In genomic region chr12:122842505-122843405, GRCh38 we compare ENCODE assay signal across 16 cellular contexts. TPM values are rescaled to one million over a fixed set of nuclear protein-coding genes. Genes with fewer than 3 reads are reported as not detected.
DNase-seq lines count a peak whose midpoint lies in the region; ATAC-seq and TF ChIP-seq lines count a peak whose summit lies in the region.
"Had no signal": no experiment of that assay in that cellular context is flagged by ENCODE, and none has a peak within 500 bp of the region (broad histone marks: within the 10 kb centered on the region; RNA-seq: fewer than 3 reads in every experiment).

No MANE protein-coding gene starts in this region.

- no peaks in the 10 kb centered on the region for H3K27me3 ChIP-seq in spleen (replicated peaks in 1 of 7)
- H3K27me3 ChIP-seq: foreskin keratinocyte, ovary had no signal

- no peaks in the 10 kb centered on the region for H3K9me3 Mint-ChIP-seq in HFFc6
- H3K9me3 Mint-ChIP-seq: activated CD4-positive, alpha-beta T cell treated with anti-CD3 and anti-CD28 coated beads, Interleukin-2, amount 10 ng/mL, durations not matched to agents 7 days and 5 days; stimulated activated naive CD8-positive, alpha-beta T cell treated with anti-CD3 and anti-CD28 coated beads, Interleukin-15, Interleukin-2, amounts not matched to agents 100 ng/mL and 50 ng/mL, for 24 hours; T-helper 1 cell treated with Interleukin-12 subunit alpha and Interleukin-12 subunit beta and Interleukin-4 antibody, amounts not matched to agents 30 μg/mL and 1 μg/mL, for 36 hours had no signal

- H3K27me3 Mint-ChIP-seq in HFFc6 (ENCODE audit: insufficient read depth), result peaks cover 3% of the 10 kb centered on the region
- H3K27me3 Mint-ChIP-seq: activated CD4-positive, alpha-beta T cell treated with anti-CD3 and anti-CD28 coated beads, Interleukin-2, amount 10 ng/mL, durations not matched to agents 7 days and 5 days; stimulated activated naive CD8-positive, alpha-beta T cell treated with anti-CD3 and anti-CD28 coated beads, Interleukin-15, Interleukin-2, amounts not matched to agents 100 ng/mL and 50 ng/mL, for 24 hours had no signal

- DNase-seq in HFFc6, result no peak
- peak; percentile 62 for DNase-seq in dermis blood vessel endothelial cell
- peak; percentile 36 for DNase-seq in kidney glomerular epithelial cell (lab: John Stamatoyannopoulos, UW)
- DNase-seq in spleen, result peak; percentile 69
- no peak for DNase-seq in HPDE6-E6E7 (ENCODE audit: extremely low spot score)
- no peak for DNase-seq in NCI-H2227 (lab: John Stamatoyannopoulos, UW; ENCODE audit: unreplicated experiment)
- DNase-seq: activated CD4-positive, alpha-beta T cell treated with anti-CD3 and anti-CD28 coated beads, Interleukin-2, amount 10 ng/mL, durations not matched to agents 7 days and 5 days; activated gamma-delta T cell; foreskin keratinocyte; NCI-H1417 treated with DMSO at 0.1 percent for 48 hours; ovary; stimulated activated CD4-positive, alpha-beta T cell treated with anti-CD3 and anti-CD28 coated beads, Interleukin-4, amount 100 ng/mL, for 1 hour had no signal

- H3K4me3 Mint-ChIP-seq in HFFc6, result no peak overlapping the region
- H3K4me3 Mint-ChIP-seq: activated CD4-positive, alpha-beta T cell treated with anti-CD3 and anti-CD28 coated beads, Interleukin-2, amount 10 ng/mL, durations not matched to agents 7 days and 5 days; stimulated activated naive CD8-positive, alpha-beta T cell treated with anti-CD3 and anti-CD28 coated beads, Interleukin-15, Interleukin-2, amounts not matched to agents 100 ng/mL and 50 ng/mL, for 24 hours; T-helper 1 cell treated with Interleukin-12 subunit alpha and Interleukin-12 subunit beta and Interleukin-4 antibody, amounts not matched to agents 30 μg/mL and 1 μg/mL, for 36 hours had no signal

- no peak overlapping the region for H3K27ac ChIP-seq in spleen
- H3K27ac ChIP-seq: foreskin keratinocyte, ovary had no signal

- 76 to 89% (median 81%) methylated on average over 17 to 22 of the region's 22 CpGs for WGBS in spleen, 5 donors

- no peak for TF ChIP-seq CTCF in HFFc6 (IDR thresholded peaks at IDR 0.05)
- no peak for TF ChIP-seq CTCF in spleen (IDR thresholded peaks at IDR 0.05 in 8 of 11, conservative IDR thresholded peaks at IDR 0.05 in 3 of 11)

- H3K36me3 Mint-ChIP-seq in HFFc6 (ENCODE audit: low read depth), result no peaks in the 10 kb centered on the region

- peaks cover 28% of the 10 kb centered on the region for H3K4me1 Mint-ChIP-seq in HFFc6 (ENCODE audit: low read depth)

- H3K4me3 ChIP-seq in spleen, result no peak overlapping the region
- H3K4me3 ChIP-seq: ovary had no signal

- peak overlapping the region; percentile 74 for H3K27ac Mint-ChIP-seq in HFFc6
- H3K27ac Mint-ChIP-seq: activated CD4-positive, alpha-beta T cell treated with anti-CD3 and anti-CD28 coated beads, Interleukin-2, amount 10 ng/mL, durations not matched to agents 7 days and 5 days; stimulated activated naive CD8-positive, alpha-beta T cell treated with anti-CD3 and anti-CD28 coated beads, Interleukin-15, Interleukin-2, amounts not matched to agents 100 ng/mL and 50 ng/mL, for 24 hours; T-helper 1 cell treated with Interleukin-12 subunit alpha and Interleukin-12 subunit beta and Interleukin-4 antibody, amounts not matched to agents 30 μg/mL and 1 μg/mL, for 36 hours had no signal

- peaks cover 0 to 40% (median 1%) of the 10 kb centered on the region in 6 donors for H3K36me3 ChIP-seq in spleen
- H3K36me3 ChIP-seq: ovary had no signal

- TF ChIP-seq POLR2A in spleen (IDR thresholded peaks at IDR 0.05), result no peak

- intact Hi-C loops in spleen (cut with DNase I; ENCODE audit: low total_unique reads), result no loop called here

- no peak for ATAC-seq in HG03565 (IDR thresholded peaks at IDR 0.05; ENCODE audit: unreplicated experiment)
- ATAC-seq in HG02678 (IDR thresholded peaks at IDR 0.05; ENCODE audit: unreplicated experiment), result no peak
- ATAC-seq: foreskin keratinocyte had no signal

- no peaks in the 10 kb centered on the region for H3K9me3 ChIP-seq in spleen
- H3K9me3 ChIP-seq: ovary had no signal

- peaks cover 3 to 76% (median 14%) of the 10 kb centered on the region in 6 donors for H3K4me1 ChIP-seq in spleen

RNA-seq across cellular contexts. Expression of gene HIP1R, which starts 7.5 kb away (rescaled TPM):
- total RNA-seq in HFFc6 (2021; fragmentation: NEBNext Ultra II Directional; extraction: Animal tissue kit (Norgen Biotek cat#: 25700)), result 1 to 10 TPM; 6.7 to 9.8 (median 8.4) TPM
- 132 and 200 TPM in 2 replicates for total RNA-seq in dermis blood vessel endothelial cell
- total RNA-seq in spleen, result 10 to 100 TPM; 40.3 to 65.2 (median 48.0) TPM
- 10 to 100 TPM; 42.2 to 65.9 (median 65.1) TPM for polyA plus RNA-seq in spleen

RNA-seq across cellular contexts. Expression of gene VPS37B, which starts 53.2 kb away (rescaled TPM):
- total RNA-seq in HFFc6 (2021; fragmentation: NEBNext Ultra II Directional; extraction: Animal tissue kit (Norgen Biotek cat#: 25700)), result 10 to 100 TPM; 26.4 to 33.1 (median 28.1) TPM
- 19.6 and 21.2 TPM in 2 replicates for total RNA-seq in dermis blood vessel endothelial cell
- total RNA-seq in spleen, result 10 to 100 TPM; 43.4 to 67.5 (median 54.2) TPM
- 10 to 100 TPM; 24.8 to 42.7 (median 29.6) TPM for polyA plus RNA-seq in spleen

Comparison
In these comparisons a context has a peak if more than half of its experiments do, and no peak if none do; other contexts are left out.
1. DNase-seq: peak in dermis blood vessel endothelial cell (single experiment), kidney glomerular epithelial cell (single experiment) and spleen (single experiment); none in HFFc6 (single experiment), HPDE6-E6E7 (single experiment) and NCI-H2227 (single experiment).